24 cellular contexts compared by ENCODE assay signal in genomic region chr5:16043349-16043748, GRCh38.
"Had no signal": no experiment of that assay in that cellular context is flagged by ENCODE, and none has a peak within 500 bp of the region (broad histone marks: within the 10 kb centered on the region; RNA-seq: fewer than 3 reads in every experiment).

No MANE protein-coding gene starts in this region.

- H3K4me3 ChIP-seq: colonic mucosa, coronary artery, dorsolateral prefrontal cortex, esophagus muscularis mucosa, esophagus squamous epithelium, gastrocnemius medialis, gastroesophageal sphincter, heart left ventricle, heart right ventricle had no signal

- DNase-seq: colonic mucosa; cortex of kidney; dermis blood vessel endothelial cell; dorsolateral prefrontal cortex; effector CD4-positive, alpha-beta T cell; effector CD8-positive, alpha-beta T cell; effector memory CD4-positive, alpha-beta T cell; effector memory CD8-positive, alpha-beta T cell; endodermal cell; erythroblast; esophagus squamous epithelium; foreskin fibroblast; foreskin keratinocyte; foreskin melanocyte; gastrocnemius medialis; glutamatergic neuron; head of caudate nucleus; heart left ventricle; heart right ventricle had no signal

- H3K36me3 ChIP-seq: colonic mucosa, esophagus muscularis mucosa, esophagus squamous epithelium, gastrocnemius medialis, gastroesophageal sphincter, heart left ventricle, heart right ventricle had no signal

- ATAC-seq: effector memory CD8-positive, alpha-beta T cell; esophagus mucosa; foreskin keratinocyte; gastrocnemius medialis; gastroesophageal sphincter; heart left ventricle; heart right ventricle had no signal

- H3K9me3 ChIP-seq: colonic mucosa, esophagus muscularis mucosa, esophagus squamous epithelium, gastrocnemius medialis, gastroesophageal sphincter, heart left ventricle, heart right ventricle had no signal

- H3K27ac ChIP-seq: colonic mucosa, coronary artery, dorsolateral prefrontal cortex, epithelial cell of prostate, esophagus muscularis mucosa, esophagus squamous epithelium, foreskin keratinocyte, gastrocnemius medialis, gastroesophageal sphincter, heart left ventricle, heart right ventricle had no signal

- H3K27me3 ChIP-seq: colonic mucosa, dorsolateral prefrontal cortex, esophagus muscularis mucosa, esophagus squamous epithelium, foreskin keratinocyte, gastrocnemius medialis, gastroesophageal sphincter, heart left ventricle, heart right ventricle had no signal

- H3K4me1 ChIP-seq: colonic mucosa, esophagus muscularis mucosa, esophagus squamous epithelium, foreskin keratinocyte, gastrocnemius medialis, gastroesophageal sphincter had no signal
